In the genomic region with DNA sequence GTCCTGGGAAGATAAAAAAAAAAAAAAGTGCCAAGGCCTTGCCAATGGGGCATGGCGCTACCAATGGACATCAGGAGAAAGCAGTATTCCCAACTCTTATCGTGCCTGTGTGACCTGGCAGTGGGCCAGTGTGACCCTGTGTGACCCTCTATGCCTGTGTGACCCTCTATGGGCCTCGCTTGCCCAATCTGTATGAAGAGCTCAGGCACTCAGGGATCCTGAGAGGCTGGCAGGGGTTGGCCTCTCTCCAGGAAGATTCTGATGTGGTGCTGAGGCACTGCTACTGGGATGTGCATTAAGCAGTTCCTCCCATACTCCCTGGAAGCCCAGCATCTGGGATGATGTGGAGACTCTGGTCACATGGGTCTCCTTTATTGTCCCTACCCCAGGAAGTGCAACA, we compare ENCODE assay signal across 11 cellular contexts.
"Had no signal": no experiment of that assay in that cellular context is flagged by ENCODE, and none has a peak within 500 bp of the region (broad histone marks: within the 10 kb centered on the region; RNA-seq: fewer than 3 reads in every experiment).

No MANE protein-coding gene starts in this region.

- H3K4me3 ChIP-seq: cardiac muscle cell, lower lobe of right lung, transverse colon had no signal

- H3K27ac ChIP-seq: cardiac muscle cell, lower lobe of right lung, parathyroid adenoma, transverse colon had no signal

- FAIRE-seq: small intestine had no signal

- H3K9me3 ChIP-seq: lower lobe of right lung, transverse colon had no signal

- H3K36me3 ChIP-seq: cardiac muscle cell, lower lobe of right lung, transverse colon had no signal

- DNase-seq: activated naive CD4-positive, alpha-beta T cell treated with anti-CD3 and anti-CD28 coated beads for 36 hours; cortex of kidney; effector memory CD4-positive, alpha-beta T cell; hippocampal formation; lower lobe of right lung; naive B cell; small intestine; T-helper 2 cell; transverse colon had no signal

- H3K9ac ChIP-seq: parathyroid adenoma had no signal

- ATAC-seq: lower lobe of right lung had no signal

- H3K4me1 ChIP-seq: lower lobe of right lung, parathyroid adenoma, transverse colon had no signal

- H3K27me3 ChIP-seq: transverse colon had no signal
